In the genomic region with DNA sequence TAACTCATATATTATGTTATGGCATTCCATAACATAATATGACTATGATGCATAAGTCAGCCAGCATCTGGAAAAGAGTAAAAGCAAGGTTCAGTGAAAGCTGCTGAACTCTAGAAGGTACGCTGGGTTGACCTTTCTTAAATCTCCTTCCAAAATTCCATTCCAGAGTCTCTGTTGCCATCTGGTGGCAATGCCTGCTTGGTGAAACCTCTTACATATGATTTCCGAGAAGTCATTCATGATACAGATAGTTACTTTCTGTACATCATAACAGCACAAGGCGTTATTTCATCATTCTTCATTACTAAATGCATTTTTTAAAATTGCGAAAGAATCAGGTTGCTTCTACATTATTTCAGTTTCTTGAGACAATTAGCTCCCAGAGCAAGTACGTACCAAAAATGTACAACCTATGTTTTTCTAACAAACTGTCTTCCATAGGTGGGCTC, we compare ENCODE assay signal across 8 cellular contexts. TPM values are rescaled to one million over a fixed set of nuclear protein-coding genes. Genes with fewer than 3 reads are reported as not detected.
DNase-seq lines count a peak whose midpoint lies in the region; ATAC-seq and TF ChIP-seq lines count a peak whose summit lies in the region.

No MANE protein-coding gene starts in this region.

- H3K27ac Mint-ChIP-seq in activated T-cell treated with anti-CD3 and anti-CD28 coated beads, Interleukin-2, amount 50 U/mL, for 24 hours, result peak overlapping the region; percentile 93
- H3K27ac Mint-ChIP-seq in nephron, result no peak overlapping the region

- H3K4me3 Mint-ChIP-seq in activated T-cell treated with anti-CD3 and anti-CD28 coated beads, Interleukin-2, amount 50 U/mL, for 24 hours, result no peak overlapping the region
- H3K4me3 Mint-ChIP-seq in nephron, result no peak overlapping the region

- no peaks in the 10 kb centered on the region for H4K20me1 ChIP-seq in KMS-11 (ENCODE audit: insufficient read depth)
- H4K20me1 ChIP-seq in PC-3 (ENCODE audit: low read length), result no peaks in the 10 kb centered on the region

- H2AFZ ChIP-seq in KMS-11 (ENCODE audit: low read depth) (no peak overlapping the region), PC-3 (ENCODE audit: low read length) (no peak overlapping the region)

- CTCF ChIA-PET in PC-3 (lab: Charles Lee), result interaction anchor here (0.6 to 0.7 kb wide), 2 partner anchors 73 to 93 kb away, joined by 3 to 5 read pairs; no protein-coding TSS in a partner anchor

- H3K27ac ChIP-seq in KMS-11 (no peak overlapping the region), PC-3 (ENCODE audit: low read length) (no peak overlapping the region), esophagus squamous epithelium (no peak overlapping the region)

- TF ChIP-seq POLR2A in esophagus squamous epithelium (IDR thresholded peaks at IDR 0.05), result no peak

- H3K9me2 ChIP-seq in PC-3 (replicated peaks; ENCODE audit: low read length), result no peaks in the 10 kb centered on the region

- no TSS peak for BruUV-seq in PC-3 (replicated peaks; lab: Mats Ljungman, UMichigan)

- POLR2A ChIA-PET in PC-3 (lab: Charles Lee; ENCODE audit: unreplicated experiment), result no interaction called here

- peaks cover 8% of the 10 kb centered on the region for H3K4me1 Mint-ChIP-seq in activated T-cell treated with anti-CD3 and anti-CD28 coated beads, Interleukin-2, amount 50 U/mL, for 24 hours (ENCODE audit: low read depth)
- peaks cover 5% of the 10 kb centered on the region for H3K4me1 Mint-ChIP-seq in nephron

- TF ChIP-seq CTCF in KMS-11 (conservative IDR thresholded peaks at IDR 0.05; ENCODE audit: low read depth, low read length) (peak; percentile 80), PC-3 (conservative IDR thresholded peaks at IDR 0.05; ENCODE audit: low read depth, low read length) (peak; percentile 71), esophagus squamous epithelium (IDR thresholded peaks at IDR 0.05) (peak; percentile 39 to 84 (median 75)), nephron (IDR thresholded peaks at IDR 0.05; ENCODE audit: unreplicated experiment in 3 of 3) (peak; percentile 62 to 73 (median 71))

- H3K9me3 Mint-ChIP-seq in activated T-cell treated with anti-CD3 and anti-CD28 coated beads, Interleukin-2, amount 50 U/mL, for 24 hours, result no peaks in the 10 kb centered on the region
- no peaks in the 10 kb centered on the region for H3K9me3 Mint-ChIP-seq in nephron

- DNase-seq in EH (ENCODE audit: low read depth) (peak; percentile 80), PC-3 (peak; percentile 72), esophagus squamous epithelium (lab: John Stamatoyannopoulos, UW) (no peak), superior temporal gyrus (ENCODE audit: extremely low spot score) (peak; percentile 88)
- DNase-seq in activated T-cell treated with anti-CD3 and anti-CD28 coated beads, Interleukin-2, amount 50 U/mL, for 24 hours, result peak; percentile 52

- H3K9ac ChIP-seq in KMS-11 (no peak overlapping the region), PC-3 (ENCODE audit: low read length) (no peak overlapping the region)

- H3K27me3 ChIP-seq in KMS-11 (ENCODE audit: insufficient read depth, low read depth) (no peaks in the 10 kb centered on the region), PC-3 (ENCODE audit: low read length) (no peaks in the 10 kb centered on the region), esophagus squamous epithelium (no peaks in the 10 kb centered on the region)

- no peaks in the 10 kb centered on the region for H3F3A ChIP-seq in PC-3 (ENCODE audit: low read length, unreplicated experiment)

- H3K79me2 ChIP-seq in KMS-11 (ENCODE audit: insufficient read depth, low read depth) (no peaks in the 10 kb centered on the region), PC-3 (ENCODE audit: low read length) (no peaks in the 10 kb centered on the region)

- H3K4me3 ChIP-seq in KMS-11 (IDR thresholded peaks at IDR 0.05; ENCODE audit: insufficient read depth, low read depth, low read length), result no peak overlapping the region
- H3K4me3 ChIP-seq in PC-3 (ENCODE audit: low read length), result no peak overlapping the region
- H3K4me3 ChIP-seq in esophagus squamous epithelium, result no peak overlapping the region

- no peaks in the 10 kb centered on the region for H3K36me3 ChIP-seq in KMS-11 (ENCODE audit: insufficient read depth)
- H3K36me3 ChIP-seq in PC-3 (ENCODE audit: low read depth, low read length), result no peaks in the 10 kb centered on the region
- no peaks in the 10 kb centered on the region for H3K36me3 ChIP-seq in esophagus squamous epithelium

- intact Hi-C loops in PC-3 (cut with micrococcal nuclease) (loop anchor here (1.0 kb wide), 4 partner anchors 50 to 309 kb away; no protein-coding TSS in a partner anchor), esophagus squamous epithelium (cut with DNase I) (no loop called here)

- ATAC-seq in PC-3 (peak; percentile 65), GM18861 (IDR thresholded peaks at IDR 0.05; ENCODE audit: unreplicated experiment) (no peak)

- H3K4me1 ChIP-seq in KMS-11 (ENCODE audit: low read depth, poor library complexity, severe bottlenecking) (no peaks in the 10 kb centered on the region), PC-3 (ENCODE audit: insufficient read depth, low read length) (no peaks in the 10 kb centered on the region), esophagus squamous epithelium (peaks cover 0 to 10% (median 6%) of the 10 kb centered on the region in 3 donors)

- H3K36me3 Mint-ChIP-seq in activated T-cell treated with anti-CD3 and anti-CD28 coated beads, Interleukin-2, amount 50 U/mL, for 24 hours (ENCODE audit: low read depth), result no peaks in the 10 kb centered on the region
- no peaks in the 10 kb centered on the region for H3K36me3 Mint-ChIP-seq in nephron (ENCODE audit: low read depth)

- no peaks in the 10 kb centered on the region for H3K27me3 Mint-ChIP-seq in activated T-cell treated with anti-CD3 and anti-CD28 coated beads, Interleukin-2, amount 50 U/mL, for 24 hours
- no peaks in the 10 kb centered on the region for H3K27me3 Mint-ChIP-seq in nephron (ENCODE audit: low read depth)

- H3K9me3 ChIP-seq in PC-3 (ENCODE audit: low read length) (no peaks in the 10 kb centered on the region), esophagus squamous epithelium (no peaks in the 10 kb centered on the region)

- H3K4me2 ChIP-seq in KMS-11, result no peak overlapping the region
- peak overlapping the region; percentile 65 for H3K4me2 ChIP-seq in PC-3 (ENCODE audit: low read length)

- WGBS in esophagus squamous epithelium, 2 donors, result 12 to 18% methylated on average over 5 of the region's 5 CpGs

RNA-seq across cellular contexts. Expression of a gene that starts 7.0 kb away (rescaled TPM):
- total RNA-seq in PC-3 (2014; rRNA removed) (7.1 and 16.2 TPM in 2 replicates), esophagus squamous epithelium (10 to 100 TPM in 3 of 4 donors, 1 to 10 TPM in 1; 7.8 to 28.8 (median 22.6) TPM)
